In genomic region chr6:118580585-118581419, GRCh38 we compare ENCODE assay signal across 8 cellular contexts. TPM values are rescaled to one million over a fixed set of nuclear protein-coding genes. Genes with fewer than 3 reads are reported as not detected.
DNase-seq lines count a peak whose midpoint lies in the region; ATAC-seq and TF ChIP-seq lines count a peak whose summit lies in the region.

No MANE protein-coding gene starts in this region.

- H3K36me3 Mint-ChIP-seq in naive thymus-derived CD4-positive, alpha-beta T cell: peaks cover 37 to 84% (median 68%) of the 10 kb centered on the region in 5 donors

- H3K27ac ChIP-seq in naive thymus-derived CD4-positive, alpha-beta T cell (ENCODE audit: low read depth, low read length): no peak overlapping the region

- H3K4me1 Mint-ChIP-seq in naive thymus-derived CD4-positive, alpha-beta T cell: peaks cover 0 to 31% (median 13%) of the 10 kb centered on the region in 7 donors

- ATAC-seq in GM21576 (IDR thresholded peaks at IDR 0.05; ENCODE audit: unreplicated experiment): peak; percentile 60
- ATAC-seq in naive thymus-derived CD4-positive, alpha-beta T cell: peak; percentile 78
- no peak for ATAC-seq in activated CD4-positive, CD25-positive, alpha-beta regulatory T cell treated with anti-CD3 and anti-CD28 coated beads, Interleukin-2, amount 50 U/mL, for 24 hours
- no peak for ATAC-seq in GM21447 (IDR thresholded peaks at IDR 0.05; ENCODE audit: unreplicated experiment)

- no peaks in the 10 kb centered on the region for H3K27me3 Mint-ChIP-seq in naive thymus-derived CD4-positive, alpha-beta T cell

- peaks cover 0 to 49% (median 20%) of the 10 kb centered on the region in 3 experiments for H3K9me3 ChIP-seq in naive thymus-derived CD4-positive, alpha-beta T cell (ENCODE audit: control insufficient read depth in 2 of 3, low read length in 3 of 3)

- peak; percentile 72 for DNase-seq in D341Med (ENCODE audit: low spot score)
- peak; percentile 51 for DNase-seq in NCI-H146 treated with DMSO at 0.1 percent for 48 hours (lab: John Stamatoyannopoulos, UW; ENCODE audit: unreplicated experiment)
- peak; percentile 18 for DNase-seq in UCSD-AML1 (lab: John Stamatoyannopoulos, UW; ENCODE audit: unreplicated experiment)
- DNase-seq in fibroblast of mammary gland (ENCODE audit: low read depth): peak; percentile 91
- peak in 5 of 9 donors; percentile 11 to 37 (median 16) for DNase-seq in naive thymus-derived CD4-positive, alpha-beta T cell

- H3K27ac Mint-ChIP-seq in naive thymus-derived CD4-positive, alpha-beta T cell: peak overlapping the region in 7 of 9 donors; percentile 60 to 92 (median 85)

- no peaks in the 10 kb centered on the region for H3K4me1 ChIP-seq in naive thymus-derived CD4-positive, alpha-beta T cell (ENCODE audit: control insufficient read depth in 2 of 2, insufficient read depth in 2 of 2, low read length in 2 of 2)

- H3K4me3 Mint-ChIP-seq in naive thymus-derived CD4-positive, alpha-beta T cell: peak overlapping the region in 2 of 10 donors; percentile 7 to 64

- H3K4me3 ChIP-seq in fibroblast of mammary gland (ENCODE audit: control insufficient read depth, low read depth, low read length): no peak overlapping the region
- no peak overlapping the region for H3K4me3 ChIP-seq in naive thymus-derived CD4-positive, alpha-beta T cell (ENCODE audit: low read length)

- peaks cover 0 to 70% (median 43%) of the 10 kb centered on the region in 11 donors for H3K9me3 Mint-ChIP-seq in naive thymus-derived CD4-positive, alpha-beta T cell

- H3K27me3 ChIP-seq in naive thymus-derived CD4-positive, alpha-beta T cell (ENCODE audit: control insufficient read depth in 2 of 2, insufficient read depth in 2 of 2, low read length in 2 of 2): no peaks in the 10 kb centered on the region

- intact Hi-C loops in naive thymus-derived CD4-positive, alpha-beta T cell (cut with micrococcal nuclease): loop anchor here (1.0 to 2.0 kb wide), 3 partner anchors 16 to 605 kb away; no protein-coding TSS in a partner anchor

- TF ChIP-seq CTCF in fibroblast of mammary gland (conservative IDR thresholded peaks at IDR 0.05; ENCODE audit: control insufficient read depth, insufficient read depth, low read depth, low read length): peak; percentile 72

- peaks cover 0 to 42% (median 6%) of the 10 kb centered on the region in 3 experiments for H3K36me3 ChIP-seq in naive thymus-derived CD4-positive, alpha-beta T cell (ENCODE audit: control insufficient read depth in 2 of 3, insufficient read depth in 3 of 3, low read length in 3 of 3)

- POLR2A ChIA-PET in naive thymus-derived CD4-positive, alpha-beta T cell (lab: Charles Lee): no interaction called here

- CTCF ChIA-PET in naive thymus-derived CD4-positive, alpha-beta T cell (lab: Charles Lee): interaction anchor here (0.6 to 1.3 kb wide), 3 partner anchors 22 to 294 kb away, joined by 3 to 5 read pairs (median 3); no protein-coding TSS in a partner anchor

RNA-seq across cellular contexts. Expression of gene PLN, which starts 32.7 kb away (rescaled TPM):
- total RNA-seq in naive thymus-derived CD4-positive, alpha-beta T cell: under 1 TPM in 3 of 5 experiments, not detected in 2; 0.19 to 0.22 (median 0.20) TPM
- polyA plus RNA-seq in naive thymus-derived CD4-positive, alpha-beta T cell: under 1 TPM; 0.09 to 0.34 TPM

Comparison
In these comparisons a context has a peak if more than half of its experiments do, and no peak if none do; other contexts are left out.
1. DNase-seq: peak in every context shown above with its lines; median percentile 91 in fibroblast of mammary gland; 72 in D341Med; 51 in NCI-H146 treated with DMSO at 0.1 percent for 48 hours; 18 in UCSD-AML1; 16 in naive thymus-derived CD4-positive, alpha-beta T cell.
2. ATAC-seq: peak in GM21576 (single experiment) and naive thymus-derived CD4-positive, alpha-beta T cell (single experiment); none in activated CD4-positive, CD25-positive, alpha-beta regulatory T cell treated with anti-CD3 and anti-CD28 coated beads, Interleukin-2, amount 50 U/mL, for 24 hours (0 of 2) and GM21447 (single experiment).